Comparison of ENCODE assay signal across 7 cellular contexts in genomic region chr1:27360159-27361043, GRCh38.
DNase-seq lines count a peak whose midpoint lies in the region.
"Had no signal": no experiment of that assay in that cellular context is flagged by ENCODE, and none has a peak within 500 bp of the region (broad histone marks: within the 10 kb centered on the region; RNA-seq: fewer than 3 reads in every experiment).

No MANE protein-coding gene starts in this region.

- H3K4me1 ChIP-seq in effector memory CD4-positive, alpha-beta T cell (ENCODE audit: control insufficient read depth, insufficient read depth, low read length, poor library complexity, severe bottlenecking), result peaks cover 43% of the 10 kb centered on the region

- H3K27ac ChIP-seq in effector memory CD4-positive, alpha-beta T cell (ENCODE audit: insufficient read depth, low read length, poor library complexity, severe bottlenecking), result no peak overlapping the region

- no peaks in the 10 kb centered on the region for H3K9me3 Mint-ChIP-seq in T-helper 1 cell treated with Interleukin-12 subunit alpha and Interleukin-12 subunit beta and Interleukin-4 antibody, amounts not matched to agents 30 μg/mL and 1 μg/mL, for 36 hours

- no peaks in the 10 kb centered on the region for H3K9me3 ChIP-seq in effector memory CD4-positive, alpha-beta T cell (ENCODE audit: control insufficient read depth, low read length)

- H3K27me3 Mint-ChIP-seq in T-helper 1 cell treated with Interleukin-12 subunit alpha and Interleukin-12 subunit beta and Interleukin-4 antibody, amounts not matched to agents 30 μg/mL and 1 μg/mL, for 36 hours (ENCODE audit: low read depth), result no peaks in the 10 kb centered on the region

- H3K4me3 Mint-ChIP-seq in T-helper 1 cell treated with Interleukin-12 subunit alpha and Interleukin-12 subunit beta and Interleukin-4 antibody, amounts not matched to agents 30 μg/mL and 1 μg/mL, for 36 hours, result peak overlapping the region; percentile 72

- H3K27me3 ChIP-seq in effector memory CD4-positive, alpha-beta T cell (replicated peaks; ENCODE audit: control insufficient read depth, insufficient read depth, low read length, poor library complexity, severe bottlenecking), result no peaks in the 10 kb centered on the region

- H3K36me3 Mint-ChIP-seq in T-helper 1 cell treated with Interleukin-12 subunit alpha and Interleukin-12 subunit beta and Interleukin-4 antibody, amounts not matched to agents 30 μg/mL and 1 μg/mL, for 36 hours (ENCODE audit: low read depth), result peaks cover 3% of the 10 kb centered on the region

- peak overlapping the region; percentile 18 for H3K27ac Mint-ChIP-seq in T-helper 1 cell treated with Interleukin-12 subunit alpha and Interleukin-12 subunit beta and Interleukin-4 antibody, amounts not matched to agents 30 μg/mL and 1 μg/mL, for 36 hours

- H3K4me3 ChIP-seq in effector memory CD4-positive, alpha-beta T cell (ENCODE audit: insufficient read depth, low read depth, low read length, poor library complexity, severe bottlenecking), result peak overlapping the region; percentile 44

- H3K4me1 Mint-ChIP-seq in T-helper 1 cell treated with Interleukin-12 subunit alpha and Interleukin-12 subunit beta and Interleukin-4 antibody, amounts not matched to agents 30 μg/mL and 1 μg/mL, for 36 hours (ENCODE audit: low read depth), result peaks cover 23% of the 10 kb centered on the region

- H3K36me3 ChIP-seq in effector memory CD4-positive, alpha-beta T cell (ENCODE audit: control insufficient read depth, insufficient read depth, low read length), result no peaks in the 10 kb centered on the region

- peak; percentile 56 to 68 (median 56) for DNase-seq in effector memory CD4-positive, alpha-beta T cell
- peak; percentile 48 for DNase-seq in stimulated activated CD4-positive, alpha-beta T cell treated with anti-CD3 and anti-CD28 coated beads, Interleukin-4, amount 100 ng/mL, for 1 hour
- DNase-seq in NOMO-1 treated with dmso at 0.1 percent for 144 hours (lab: John Stamatoyannopoulos, UW; ENCODE audit: unreplicated experiment) (no peak), NCI-H187 (lab: John Stamatoyannopoulos, UW) (no peak), NCI-H2107 treated with DMSO at 0.1 percent for 48 hours (lab: John Stamatoyannopoulos, UW; ENCODE audit: unreplicated experiment) (no peak)
- DNase-seq: NK-92 treated with Interleukin-12 subunit alpha and Interleukin-12 subunit beta, amount 100 ng/mL, for 24 hours had no signal

Comparison
In these comparisons a context has a peak if more than half of its experiments do, and no peak if none do; other contexts are left out.
1. DNase-seq: peak in effector memory CD4-positive, alpha-beta T cell (3 of 3) and stimulated activated CD4-positive, alpha-beta T cell treated with anti-CD3 and anti-CD28 coated beads, Interleukin-4, amount 100 ng/mL, for 1 hour (single experiment); none in NOMO-1 treated with dmso at 0.1 percent for 144 hours (single experiment), NCI-H187 (0 of 2) and NCI-H2107 treated with DMSO at 0.1 percent for 48 hours (single experiment).